ENCODE assay signal across 25 cellular contexts in genomic region chr4:2944091-2944482, GRCh38. TPM values are rescaled to one million over a fixed set of nuclear protein-coding genes. Genes with fewer than 3 reads are reported as not detected.
DNase-seq lines count a peak whose midpoint lies in the region; ATAC-seq and TF ChIP-seq lines count a peak whose summit lies in the region.
"Had no signal": no experiment of that assay in that cellular context is flagged by ENCODE, and none has a peak within 500 bp of the region (broad histone marks: within the 10 kb centered on the region; RNA-seq: fewer than 3 reads in every experiment).

No MANE protein-coding gene starts in this region.

- H2BK120ac ChIP-seq in trophoblast cell (ENCODE audit: insufficient read depth, low read length, poor library complexity) = no peak overlapping the region

- no peak overlapping the region for H3K18ac ChIP-seq in trophoblast cell (ENCODE audit: low read length)

- no peak for DNase-seq in activated CD8-positive, alpha-beta T cell treated with anti-CD3 and anti-CD28 coated beads for 36 hours
- DNase-seq in activated CD8-positive, alpha-beta T cell treated with anti-CD3 and anti-CD28 coated beads, Interleukin-2, amount 10 ng/mL, durations not matched to agents 7 days and 5 days = no peak
- peak; percentile 29 for DNase-seq in H7
- peak; percentile 50 for DNase-seq in coronary artery (ENCODE audit: low spot score)
- DNase-seq in spleen = peak; percentile 54
- DNase-seq in GDM1 (lab: John Stamatoyannopoulos, UW) = no peak
- DNase-seq in trophoblast cell = no peak
- DNase-seq: activated CD4-positive, alpha-beta T cell treated with anti-CD3 and anti-CD28 coated beads for 4 hours; activated naive CD4-positive, alpha-beta T cell treated with anti-CD3 and anti-CD28 coated beads, Interleukin-2, amount 50 U/mL, for 16 hours; BE2C; COR-L47; GM23248; hypothalamus; NCI-H1930; NCI-H774; OCI-M1; Right ventricle myocardium superior; stimulated activated CD4-positive, alpha-beta T cell treated with anti-CD3 and anti-CD28 coated beads, Interleukin-1b, Interleukin-23, amount 100 ng/mL, for 48 hours; stimulated activated naive CD4-positive, alpha-beta T cell; SW 1271 had no signal

- no peak for TF ChIP-seq CTCF in activated CD8-positive, alpha-beta T cell treated with anti-CD3 and anti-CD28 coated beads for 36 hours (IDR thresholded peaks at IDR 0.05)
- TF ChIP-seq CTCF in coronary artery (IDR thresholded peaks at IDR 0.05) (no peak), spleen (IDR thresholded peaks at IDR 0.05 in 8 of 11, conservative IDR thresholded peaks at IDR 0.05 in 3 of 11) (no peak)

- no peak overlapping the region for H2AK5ac ChIP-seq in trophoblast cell (ENCODE audit: low read length)

- no peak overlapping the region for H3K9ac ChIP-seq in trophoblast cell (ENCODE audit: low read length)
- H3K9ac ChIP-seq: GM23248, neural progenitor cell had no signal

- H3K4me2 ChIP-seq in trophoblast cell (ENCODE audit: low read length) = no peak overlapping the region
- H3K4me2 ChIP-seq: A549, neural progenitor cell had no signal

- no peak overlapping the region for H2AFZ ChIP-seq in trophoblast cell (ENCODE audit: insufficient read depth, low read length, poor library complexity)
- H2AFZ ChIP-seq: GM23248, neural progenitor cell had no signal

- H3K4me1 Mint-ChIP-seq in activated CD8-positive, alpha-beta T cell treated with anti-CD3 and anti-CD28 coated beads for 36 hours (ENCODE audit: low read depth) = peaks cover 43% of the 10 kb centered on the region
- H3K4me1 Mint-ChIP-seq in activated CD8-positive, alpha-beta T cell treated with anti-CD3 and anti-CD28 coated beads, Interleukin-2, amount 10 ng/mL, durations not matched to agents 7 days and 5 days (ENCODE audit: low read depth) = peaks cover 32% of the 10 kb centered on the region
- H3K4me1 Mint-ChIP-seq: neural progenitor cell had no signal

- peaks cover 64% of the 10 kb centered on the region for H3K36me3 Mint-ChIP-seq in activated CD8-positive, alpha-beta T cell treated with anti-CD3 and anti-CD28 coated beads for 36 hours (ENCODE audit: low read depth)
- H3K36me3 Mint-ChIP-seq in activated CD8-positive, alpha-beta T cell treated with anti-CD3 and anti-CD28 coated beads, Interleukin-2, amount 10 ng/mL, durations not matched to agents 7 days and 5 days (ENCODE audit: low read depth) = peaks cover 74% of the 10 kb centered on the region

- no peak overlapping the region for H4K91ac ChIP-seq in trophoblast cell (ENCODE audit: low read depth, low read length)

- H3K14ac ChIP-seq in trophoblast cell (ENCODE audit: low read length) = no peak overlapping the region

- no peak for TF ChIP-seq POLR2A in spleen (IDR thresholded peaks at IDR 0.05)

- H4K8ac ChIP-seq in trophoblast cell (ENCODE audit: low read depth, low read length) = no peak overlapping the region

- H3K4me1 ChIP-seq in spleen (peaks cover 0 to 6% (median 0%) of the 10 kb centered on the region in 6 donors), trophoblast cell (ENCODE audit: control insufficient read depth in 1 of 2, insufficient read depth in 2 of 2, low read length in 2 of 2) (no peaks in the 10 kb centered on the region)
- H3K4me1 ChIP-seq: A549, BE2C, esophagus muscularis mucosa, neural progenitor cell had no signal

- H3K4me3 ChIP-seq in H7 (ENCODE audit: insufficient read depth, low read depth, low read length) (no peak overlapping the region), coronary artery (no peak overlapping the region), spleen (no peak overlapping the region), trophoblast cell (ENCODE audit: low read depth, low read length) (no peak overlapping the region)
- H3K4me3 ChIP-seq: A549, esophagus muscularis mucosa, GM23248, mucosa of descending colon, neural progenitor cell had no signal

- H3K9me3 Mint-ChIP-seq in activated CD8-positive, alpha-beta T cell treated with anti-CD3 and anti-CD28 coated beads for 36 hours = no peaks in the 10 kb centered on the region
- H3K9me3 Mint-ChIP-seq in activated CD8-positive, alpha-beta T cell treated with anti-CD3 and anti-CD28 coated beads, Interleukin-2, amount 10 ng/mL, durations not matched to agents 7 days and 5 days (ENCODE audit: insufficient read depth) = no peaks in the 10 kb centered on the region
- H3K9me3 Mint-ChIP-seq: neural progenitor cell had no signal

- H3K4ac ChIP-seq in trophoblast cell (ENCODE audit: low read depth, low read length) = no peak overlapping the region

- H2BK5ac ChIP-seq in trophoblast cell (ENCODE audit: low read depth, low read length, poor library complexity) = no peak overlapping the region

- no peak overlapping the region for H2BK12ac ChIP-seq in trophoblast cell (ENCODE audit: low read length)

- no peak overlapping the region for H3K23ac ChIP-seq in trophoblast cell (ENCODE audit: low read length)

- no peaks in the 10 kb centered on the region for H3K79me2 ChIP-seq in trophoblast cell (ENCODE audit: control insufficient read depth, insufficient read depth, low read length, poor library complexity)

- WGBS in spleen, 5 donors = 80 to 87% (median 84%) methylated on average over 11 of the region's 11 CpGs
- no CpG with 5 or more reads among the region's 11 CpGs for whole genome bisulfite sequencing in trophoblast cell (ENCODE audit: extremely low coverage, insufficient coverage, insufficient read length)

- no peaks in the 10 kb centered on the region for H3K79me1 ChIP-seq in trophoblast cell (ENCODE audit: low read length)

- H3K9me3 ChIP-seq in spleen (no peaks in the 10 kb centered on the region), trophoblast cell (ENCODE audit: insufficient read depth, low read depth, low read length) (peaks cover 2% of the 10 kb centered on the region)
- H3K9me3 ChIP-seq: A549, BE2C, esophagus muscularis mucosa, mucosa of descending colon had no signal

- H3K36me3 ChIP-seq in H7 (replicated peaks; ENCODE audit: control insufficient read depth, insufficient read depth, low read length) (peaks cover 55% of the 10 kb centered on the region), spleen (peaks cover 6 to 100% (median 98%) of the 10 kb centered on the region in 6 donors), trophoblast cell (ENCODE audit: control insufficient read depth in 1 of 2, insufficient read depth in 2 of 2, low read length in 2 of 2) (peaks cover 83 to 87% of the 10 kb centered on the region in 2 experiments)
- H3K36me3 ChIP-seq: neural progenitor cell had no signal

- no peak for ATAC-seq in activated CD8-positive, alpha-beta T cell treated with anti-CD3 and anti-CD28 coated beads for 36 hours
- no peak for ATAC-seq in activated CD8-positive, alpha-beta T cell treated with anti-CD3 and anti-CD28 coated beads, Interleukin-2, amount 10 ng/mL, durations not matched to agents 7 days and 5 days
- ATAC-seq in GM21576 (IDR thresholded peaks at IDR 0.05; ENCODE audit: unreplicated experiment) = no peak
- ATAC-seq: mucosa of descending colon had no signal

- no peaks in the 10 kb centered on the region for H3K27me3 ChIP-seq in H7 (ENCODE audit: control insufficient read depth, insufficient read depth, low read length)
- no peaks in the 10 kb centered on the region for H3K27me3 ChIP-seq in spleen (replicated peaks in 1 of 7)
- H3K27me3 ChIP-seq in trophoblast cell (ENCODE audit: insufficient read depth, low read length) = no peaks in the 10 kb centered on the region
- H3K27me3 ChIP-seq: BE2C, esophagus muscularis mucosa, neural progenitor cell had no signal

- no peak overlapping the region for H3K4me3 Mint-ChIP-seq in activated CD8-positive, alpha-beta T cell treated with anti-CD3 and anti-CD28 coated beads for 36 hours
- no peak overlapping the region for H3K4me3 Mint-ChIP-seq in activated CD8-positive, alpha-beta T cell treated with anti-CD3 and anti-CD28 coated beads, Interleukin-2, amount 10 ng/mL, durations not matched to agents 7 days and 5 days
- H3K4me3 Mint-ChIP-seq: neural progenitor cell had no signal

- H3K27ac ChIP-seq in coronary artery = no peak overlapping the region
- H3K27ac ChIP-seq in spleen = peak overlapping the region in 1 of 8 donors; percentile 2
- no peak overlapping the region for H3K27ac ChIP-seq in trophoblast cell (ENCODE audit: low read depth, low read length)
- H3K27ac ChIP-seq: A549, esophagus muscularis mucosa, GM23248, neural progenitor cell had no signal

- POLR2A ChIA-PET in activated CD8-positive, alpha-beta T cell treated with anti-CD3 and anti-CD28 coated beads for 36 hours (lab: Charles Lee) = interaction anchor here (0.6 to 13.3 kb wide), 4 partner anchors 6 to 18 kb away, joined by 4 to 121 read pairs (median 12); no protein-coding TSS in a partner anchor
- POLR2A ChIA-PET in activated CD8-positive, alpha-beta T cell treated with anti-CD3 and anti-CD28 coated beads, Interleukin-2, amount 10 ng/mL, durations not matched to agents 7 days and 5 days (lab: Charles Lee) = interaction anchor here (1.8 kb wide), 1 partner anchor 8 kb away, joined by 4 read pairs; no protein-coding TSS in a partner anchor

- CTCF ChIA-PET in activated CD8-positive, alpha-beta T cell treated with anti-CD3 and anti-CD28 coated beads for 36 hours (lab: Charles Lee) = interaction anchor here (1.3 to 3.1 kb wide), 3 partner anchors 10 to 94 kb away, joined by 3 to 19 read pairs (median 12); no protein-coding TSS in a partner anchor
- CTCF ChIA-PET in activated CD8-positive, alpha-beta T cell treated with anti-CD3 and anti-CD28 coated beads, Interleukin-2, amount 10 ng/mL, durations not matched to agents 7 days and 5 days (lab: Charles Lee) = interaction anchor here (0.6 to 2.4 kb wide), 5 partner anchors 9 to 180 kb away, joined by 3 to 12 read pairs (median 5); no protein-coding TSS in a partner anchor

- H4K12ac ChIP-seq in trophoblast cell (ENCODE audit: low read depth, low read length) = no peak overlapping the region

- no peaks in the 10 kb centered on the region for H3K27me3 Mint-ChIP-seq in activated CD8-positive, alpha-beta T cell treated with anti-CD3 and anti-CD28 coated beads for 36 hours
- no peaks in the 10 kb centered on the region for H3K27me3 Mint-ChIP-seq in activated CD8-positive, alpha-beta T cell treated with anti-CD3 and anti-CD28 coated beads, Interleukin-2, amount 10 ng/mL, durations not matched to agents 7 days and 5 days (ENCODE audit: low read depth)

- intact Hi-C loops in activated CD8-positive, alpha-beta T cell treated with anti-CD3 and anti-CD28 coated beads for 36 hours (cut with micrococcal nuclease) = no loop called here
- intact Hi-C loops in spleen (cut with DNase I; ENCODE audit: low total_unique reads) = no loop called here

- H3K27ac Mint-ChIP-seq in activated CD8-positive, alpha-beta T cell treated with anti-CD3 and anti-CD28 coated beads for 36 hours = peak overlapping the region; percentile 67
- no peak overlapping the region for H3K27ac Mint-ChIP-seq in activated CD8-positive, alpha-beta T cell treated with anti-CD3 and anti-CD28 coated beads, Interleukin-2, amount 10 ng/mL, durations not matched to agents 7 days and 5 days
- H3K27ac Mint-ChIP-seq: neural progenitor cell had no signal

RNA-seq across cellular contexts. Expression of gene NOP14, which starts 19.1 kb away (rescaled TPM):
- 10 to 100 TPM; 76.8 to 77.3 TPM for total RNA-seq in activated CD8-positive, alpha-beta T cell treated with anti-CD3 and anti-CD28 coated beads for 36 hours
- 10 to 100 TPM; 47.6 to 52.3 TPM for total RNA-seq in activated CD8-positive, alpha-beta T cell treated with anti-CD3 and anti-CD28 coated beads, Interleukin-2, amount 10 ng/mL, durations not matched to agents 7 days and 5 days
- 17.3 and 19.2 TPM in 2 replicates for total RNA-seq in H7 (2014; rRNA removed; shearing (Covaris generic))
- total RNA-seq in spleen = 10 to 100 TPM; 21.1 to 30.5 (median 25.0) TPM
- 10 to 100 TPM; 10.2 to 20.3 (median 12.2) TPM for polyA plus RNA-seq in spleen
- polyA plus RNA-seq in trophoblast cell (2013) = 30.9 and 32.6 TPM in 2 replicates

RNA-seq across cellular contexts. Expression of gene GRK4, which starts 19.3 kb away (rescaled TPM):
- total RNA-seq in activated CD8-positive, alpha-beta T cell treated with anti-CD3 and anti-CD28 coated beads for 36 hours = 1 to 10 TPM; 2.8 to 3.0 TPM
- 1 to 10 TPM; 2.2 to 2.6 TPM for total RNA-seq in activated CD8-positive, alpha-beta T cell treated with anti-CD3 and anti-CD28 coated beads, Interleukin-2, amount 10 ng/mL, durations not matched to agents 7 days and 5 days
- total RNA-seq in H7 (2014; rRNA removed; shearing (Covaris generic)) = 0.48 and 1.9 TPM in 2 replicates
- total RNA-seq in spleen = 1 to 10 TPM; 1.8 to 4.3 (median 2.6) TPM
- 1 to 10 TPM; 1.0 to 1.7 (median 1.2) TPM for polyA plus RNA-seq in spleen
- 1.5 and 1.6 TPM in 2 replicates for polyA plus RNA-seq in trophoblast cell (2013)

Comparison
In these comparisons a context has a peak if more than half of its experiments do, and no peak if none do; other contexts are left out.
1. DNase-seq: peak in H7 (single experiment), coronary artery (single experiment) and spleen (single experiment); none in activated CD8-positive, alpha-beta T cell treated with anti-CD3 and anti-CD28 coated beads for 36 hours (single experiment), activated CD8-positive, alpha-beta T cell treated with anti-CD3 and anti-CD28 coated beads, Interleukin-2, amount 10 ng/mL, durations not matched to agents 7 days and 5 days (single experiment), GDM1 (single experiment) and trophoblast cell (0 of 2).